ENCODE assay signal across 1 cellular context in genomic region chr6:32095338-32096086, GRCh38.
TF ChIP-seq lines count a peak whose summit lies in the region.

No MANE protein-coding gene starts in this region.

TF ChIP-seq in H1, 55 proteins besides CTCF, POLR2A, EP300 and RAD21:
- no peak for TF ChIP-seq SP4 (IDR thresholded peaks at IDR 0.05; ENCODE audit: low read length)
- TF ChIP-seq ZNF274 (IDR thresholded peaks at IDR 0.05; ENCODE audit: borderline replicate concordance, extremely low read depth, low read length), result no peak
- TF ChIP-seq, protein P1, sequence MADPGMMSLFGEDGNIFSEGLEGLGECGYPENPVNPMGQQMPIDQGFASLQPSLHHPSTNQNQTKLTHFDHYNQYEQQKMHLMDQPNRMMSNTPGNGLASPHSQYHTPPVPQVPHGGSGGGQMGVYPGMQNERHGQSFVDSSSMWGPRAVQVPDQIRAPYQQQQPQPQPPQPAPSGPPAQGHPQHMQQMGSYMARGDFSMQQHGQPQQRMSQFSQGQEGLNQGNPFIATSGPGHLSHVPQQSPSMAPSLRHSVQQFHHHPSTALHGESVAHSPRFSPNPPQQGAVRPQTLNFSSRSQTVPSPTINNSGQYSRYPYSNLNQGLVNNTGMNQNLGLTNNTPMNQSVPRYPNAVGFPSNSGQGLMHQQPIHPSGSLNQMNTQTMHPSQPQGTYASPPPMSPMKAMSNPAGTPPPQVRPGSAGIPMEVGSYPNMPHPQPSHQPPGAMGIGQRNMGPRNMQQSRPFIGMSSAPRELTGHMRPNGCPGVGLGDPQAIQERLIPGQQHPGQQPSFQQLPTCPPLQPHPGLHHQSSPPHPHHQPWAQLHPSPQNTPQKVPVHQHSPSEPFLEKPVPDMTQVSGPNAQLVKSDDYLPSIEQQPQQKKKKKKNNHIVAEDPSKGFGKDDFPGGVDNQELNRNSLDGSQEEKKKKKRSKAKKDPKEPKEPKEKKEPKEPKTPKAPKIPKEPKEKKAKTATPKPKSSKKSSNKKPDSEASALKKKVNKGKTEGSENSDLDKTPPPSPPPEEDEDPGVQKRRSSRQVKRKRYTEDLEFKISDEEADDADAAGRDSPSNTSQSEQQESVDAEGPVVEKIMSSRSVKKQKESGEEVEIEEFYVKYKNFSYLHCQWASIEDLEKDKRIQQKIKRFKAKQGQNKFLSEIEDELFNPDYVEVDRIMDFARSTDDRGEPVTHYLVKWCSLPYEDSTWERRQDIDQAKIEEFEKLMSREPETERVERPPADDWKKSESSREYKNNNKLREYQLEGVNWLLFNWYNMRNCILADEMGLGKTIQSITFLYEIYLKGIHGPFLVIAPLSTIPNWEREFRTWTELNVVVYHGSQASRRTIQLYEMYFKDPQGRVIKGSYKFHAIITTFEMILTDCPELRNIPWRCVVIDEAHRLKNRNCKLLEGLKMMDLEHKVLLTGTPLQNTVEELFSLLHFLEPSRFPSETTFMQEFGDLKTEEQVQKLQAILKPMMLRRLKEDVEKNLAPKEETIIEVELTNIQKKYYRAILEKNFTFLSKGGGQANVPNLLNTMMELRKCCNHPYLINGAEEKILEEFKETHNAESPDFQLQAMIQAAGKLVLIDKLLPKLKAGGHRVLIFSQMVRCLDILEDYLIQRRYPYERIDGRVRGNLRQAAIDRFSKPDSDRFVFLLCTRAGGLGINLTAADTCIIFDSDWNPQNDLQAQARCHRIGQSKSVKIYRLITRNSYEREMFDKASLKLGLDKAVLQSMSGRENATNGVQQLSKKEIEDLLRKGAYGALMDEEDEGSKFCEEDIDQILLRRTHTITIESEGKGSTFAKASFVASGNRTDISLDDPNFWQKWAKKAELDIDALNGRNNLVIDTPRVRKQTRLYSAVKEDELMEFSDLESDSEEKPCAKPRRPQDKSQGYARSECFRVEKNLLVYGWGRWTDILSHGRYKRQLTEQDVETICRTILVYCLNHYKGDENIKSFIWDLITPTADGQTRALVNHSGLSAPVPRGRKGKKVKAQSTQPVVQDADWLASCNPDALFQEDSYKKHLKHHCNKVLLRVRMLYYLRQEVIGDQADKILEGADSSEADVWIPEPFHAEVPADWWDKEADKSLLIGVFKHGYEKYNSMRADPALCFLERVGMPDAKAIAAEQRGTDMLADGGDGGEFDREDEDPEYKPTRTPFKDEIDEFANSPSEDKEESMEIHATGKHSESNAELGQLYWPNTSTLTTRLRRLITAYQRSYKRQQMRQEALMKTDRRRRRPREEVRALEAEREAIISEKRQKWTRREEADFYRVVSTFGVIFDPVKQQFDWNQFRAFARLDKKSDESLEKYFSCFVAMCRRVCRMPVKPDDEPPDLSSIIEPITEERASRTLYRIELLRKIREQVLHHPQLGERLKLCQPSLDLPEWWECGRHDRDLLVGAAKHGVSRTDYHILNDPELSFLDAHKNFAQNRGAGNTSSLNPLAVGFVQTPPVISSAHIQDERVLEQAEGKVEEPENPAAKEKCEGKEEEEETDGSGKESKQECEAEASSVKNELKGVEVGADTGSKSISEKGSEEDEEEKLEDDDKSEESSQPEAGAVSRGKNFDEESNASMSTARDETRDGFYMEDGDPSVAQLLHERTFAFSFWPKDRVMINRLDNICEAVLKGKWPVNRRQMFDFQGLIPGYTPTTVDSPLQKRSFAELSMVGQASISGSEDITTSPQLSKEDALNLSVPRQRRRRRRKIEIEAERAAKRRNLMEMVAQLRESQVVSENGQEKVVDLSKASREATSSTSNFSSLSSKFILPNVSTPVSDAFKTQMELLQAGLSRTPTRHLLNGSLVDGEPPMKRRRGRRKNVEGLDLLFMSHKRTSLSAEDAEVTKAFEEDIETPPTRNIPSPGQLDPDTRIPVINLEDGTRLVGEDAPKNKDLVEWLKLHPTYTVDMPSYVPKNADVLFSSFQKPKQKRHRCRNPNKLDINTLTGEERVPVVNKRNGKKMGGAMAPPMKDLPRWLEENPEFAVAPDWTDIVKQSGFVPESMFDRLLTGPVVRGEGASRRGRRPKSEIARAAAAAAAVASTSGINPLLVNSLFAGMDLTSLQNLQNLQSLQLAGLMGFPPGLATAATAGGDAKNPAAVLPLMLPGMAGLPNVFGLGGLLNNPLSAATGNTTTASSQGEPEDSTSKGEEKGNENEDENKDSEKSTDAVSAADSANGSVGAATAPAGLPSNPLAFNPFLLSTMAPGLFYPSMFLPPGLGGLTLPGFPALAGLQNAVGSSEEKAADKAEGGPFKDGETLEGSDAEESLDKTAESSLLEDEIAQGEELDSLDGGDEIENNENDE (IDR thresholded peaks at IDR 0.05; ENCODE audit: insufficient replicate concordance, low read length), result no peak
- TF ChIP-seq JUN (IDR thresholded peaks at IDR 0.05; ENCODE audit: low read depth, low read length), result no peak
- TF ChIP-seq E2F6 (IDR thresholded peaks at IDR 0.05), result no peak
- no peak for TF ChIP-seq TAF1 (IDR thresholded peaks at IDR 0.05; ENCODE audit: low read depth, low read length)
- no peak for TF ChIP-seq TCF12 (IDR thresholded peaks at IDR 0.05; ENCODE audit: low read depth, low read length)
- TF ChIP-seq CHD2 (IDR thresholded peaks at IDR 0.05; ENCODE audit: low read length), result no peak
- no peak for TF ChIP-seq HDAC6 (IDR thresholded peaks at IDR 0.05; ENCODE audit: low read depth, low read length)
- TF ChIP-seq TAF7 (optimal IDR thresholded peaks at IDR 0.05; ENCODE audit: borderline replicate concordance, low read depth, low read length), result no peak
- no peak for TF ChIP-seq CHD1 (IDR thresholded peaks at IDR 0.05; ENCODE audit: low read depth, low read length)
- TF ChIP-seq CTBP2 (IDR thresholded peaks at IDR 0.05; ENCODE audit: borderline replicate concordance, insufficient read depth, insufficient read length, low read length), result no peak
- TF ChIP-seq RFX5 (IDR thresholded peaks at IDR 0.05; ENCODE audit: borderline replicate concordance, low read depth, low read length), result no peak
- TF ChIP-seq CBX5 (IDR thresholded peaks at IDR 0.05; ENCODE audit: low read depth, low read length), result no peak
- no peak for TF ChIP-seq BRCA1 (IDR thresholded peaks at IDR 0.05; ENCODE audit: low read depth, low read length)
TF ChIP-seq in H1: peak in this region for 0.
